10 cellular contexts compared by ENCODE assay signal in genomic region chr3:15319575-15319974, GRCh38. TPM values are rescaled to one million over a fixed set of nuclear protein-coding genes. Genes with fewer than 3 reads are reported as not detected.
A peak's percentile ranks its signal among the peaks of the same experiment; 100 is the strongest.
DNase-seq lines count a peak whose midpoint lies in the region; ATAC-seq and TF ChIP-seq lines count a peak whose summit lies in the region.
"Had no signal": no experiment of that assay in that cellular context is flagged by ENCODE, and none has a peak within 500 bp of the region (broad histone marks: within the 10 kb centered on the region; RNA-seq: fewer than 3 reads in every experiment).

No MANE protein-coding gene starts in this region.

- intact Hi-C loops in heart right ventricle (cut with DNase I): loop anchor here in 2 of 10 donors (5.0 kb wide), 2 partner anchors 42 to 47 kb away; no protein-coding TSS in a partner anchor

- TF ChIP-seq CTCF in HFFc6 (IDR thresholded peaks at IDR 0.05) (no peak), heart right ventricle (IDR thresholded peaks at IDR 0.05) (no peak), MM.1S (IDR thresholded peaks at IDR 0.05; ENCODE audit: low read length) (no peak)

- WGBS in heart right ventricle, 2 donors: 42 to 60% methylated on average over 4 of the region's 4 CpGs

- H3F3A ChIP-seq in MM.1S (ENCODE audit: insufficient read depth, low read length): no peaks in the 10 kb centered on the region

- peak overlapping the region; percentile 49 for H3K4me3 Mint-ChIP-seq in HFFc6
- no peak overlapping the region for H3K4me3 Mint-ChIP-seq in activated CD4-positive, alpha-beta memory T cell treated with anti-CD3 and anti-CD28 coated beads, Interleukin-2, amount 10 ng/mL, durations not matched to agents 7 days and 5 days
- H3K4me3 Mint-ChIP-seq: activated naive CD4-positive, alpha-beta T cell treated with anti-CD3 and anti-CD28 coated beads, Interleukin-2, amount 10 ng/mL, durations not matched to agents 7 days and 5 days had no signal

- POLR2A ChIA-PET in activated CD4-positive, alpha-beta memory T cell treated with anti-CD3 and anti-CD28 coated beads, Interleukin-2, amount 10 ng/mL, durations not matched to agents 7 days and 5 days (lab: Charles Lee): interaction anchor here (1.2 to 2.6 kb wide), 4 partner anchors 13 to 50 kb away, joined by 3 to 8 read pairs (median 4); partner anchors contain the start of gene SH3BP5

- H3K9me3 ChIP-seq in heart right ventricle (no peaks in the 10 kb centered on the region), skeletal muscle tissue (ENCODE audit: control insufficient read depth in 3 of 3, low read length in 3 of 3) (no peaks in the 10 kb centered on the region), MM.1S (replicated peaks; ENCODE audit: insufficient read depth, low read length) (no peaks in the 10 kb centered on the region)

- no peaks in the 10 kb centered on the region for H3K79me2 ChIP-seq in MM.1S (ENCODE audit: low read length)

- H3K4me2 ChIP-seq in MM.1S (ENCODE audit: low read depth, low read length): no peak overlapping the region

- no peaks in the 10 kb centered on the region for H3K36me3 Mint-ChIP-seq in HFFc6 (ENCODE audit: low read depth)
- H3K36me3 Mint-ChIP-seq in activated CD4-positive, alpha-beta memory T cell treated with anti-CD3 and anti-CD28 coated beads, Interleukin-2, amount 10 ng/mL, durations not matched to agents 7 days and 5 days (ENCODE audit: low read depth): peaks cover 28% of the 10 kb centered on the region

- no peaks in the 10 kb centered on the region; the same call in 1 of the 2 replicates for H3K27me3 Mint-ChIP-seq in HFFc6 (ENCODE audit: insufficient read depth)
- no peaks in the 10 kb centered on the region for H3K27me3 Mint-ChIP-seq in activated CD4-positive, alpha-beta memory T cell treated with anti-CD3 and anti-CD28 coated beads, Interleukin-2, amount 10 ng/mL, durations not matched to agents 7 days and 5 days
- H3K27me3 Mint-ChIP-seq: activated naive CD4-positive, alpha-beta T cell treated with anti-CD3 and anti-CD28 coated beads, Interleukin-2, amount 10 ng/mL, durations not matched to agents 7 days and 5 days had no signal

- ATAC-seq in heart right ventricle (peak; percentile 48 to 80 (median 63)), HG03025 (IDR thresholded peaks at IDR 0.05; ENCODE audit: low FRiP score, unreplicated experiment) (no peak)

- H3K4me3 ChIP-seq in heart right ventricle (no peak overlapping the region), skeletal muscle tissue (ENCODE audit: low read length in 3 of 3) (peak overlapping the region in 1 of 3 donors; percentile 34), MM.1S (ENCODE audit: low read length) (no peak overlapping the region)

- CTCF ChIA-PET in activated CD4-positive, alpha-beta memory T cell treated with anti-CD3 and anti-CD28 coated beads, Interleukin-2, amount 10 ng/mL, durations not matched to agents 7 days and 5 days (lab: Charles Lee): interaction anchor here (1.1 to 1.5 kb wide), 4 partner anchors 13 to 52 kb away, joined by 3 to 5 read pairs (median 4); partner anchors contain the start of gene SH3BP5

- H2AFZ ChIP-seq in MM.1S (ENCODE audit: low read length): no peak overlapping the region

- peak overlapping the region; percentile 36 for H3K27ac Mint-ChIP-seq in HFFc6
- H3K27ac Mint-ChIP-seq in activated CD4-positive, alpha-beta memory T cell treated with anti-CD3 and anti-CD28 coated beads, Interleukin-2, amount 10 ng/mL, durations not matched to agents 7 days and 5 days: peak overlapping the region; percentile 19
- H3K27ac Mint-ChIP-seq: activated naive CD4-positive, alpha-beta T cell treated with anti-CD3 and anti-CD28 coated beads, Interleukin-2, amount 10 ng/mL, durations not matched to agents 7 days and 5 days had no signal

- peaks cover 60% of the 10 kb centered on the region for H3K4me1 Mint-ChIP-seq in HFFc6 (ENCODE audit: low read depth)
- H3K4me1 Mint-ChIP-seq in activated CD4-positive, alpha-beta memory T cell treated with anti-CD3 and anti-CD28 coated beads, Interleukin-2, amount 10 ng/mL, durations not matched to agents 7 days and 5 days: peaks cover 68% of the 10 kb centered on the region

- no peaks in the 10 kb centered on the region for H3K27me3 ChIP-seq in heart right ventricle
- H3K27me3 ChIP-seq in skeletal muscle tissue (ENCODE audit: control insufficient read depth in 3 of 3, insufficient read depth in 3 of 3, low read length in 3 of 3): no peaks in the 10 kb centered on the region
- H3K27me3 ChIP-seq in MM.1S (replicated peaks; ENCODE audit: insufficient read depth, low read length): no peaks in the 10 kb centered on the region

- no peaks in the 10 kb centered on the region for H3K36me3 ChIP-seq in heart right ventricle
- H3K36me3 ChIP-seq in skeletal muscle tissue (ENCODE audit: control insufficient read depth in 3 of 3, insufficient read depth in 3 of 3, low read length in 3 of 3): no peaks in the 10 kb centered on the region
- H3K36me3 ChIP-seq in MM.1S (replicated peaks; ENCODE audit: insufficient read depth, low read length): no peaks in the 10 kb centered on the region

- DNase-seq in HFFc6: peak; percentile 56
- DNase-seq in activated CD4-positive, alpha-beta memory T cell treated with anti-CD3 and anti-CD28 coated beads, Interleukin-2, amount 10 ng/mL, durations not matched to agents 7 days and 5 days: no peak
- peak in 1 of 2 donors; percentile 39 for DNase-seq in heart right ventricle
- DNase-seq in RKO (ENCODE audit: low spot score): no peak
- DNase-seq in MM.1S: no peak
- DNase-seq in stimulated activated CD4-positive, alpha-beta T cell treated with anti-CD3 and anti-CD28 coated beads, Interleukin-4, amount 100 ng/mL, for 24 hours: no peak
- DNase-seq: activated naive CD4-positive, alpha-beta T cell treated with anti-CD3 and anti-CD28 coated beads, Interleukin-2, amount 10 ng/mL, durations not matched to agents 7 days and 5 days; SW 1271 had no signal

- H3K4me1 ChIP-seq in heart right ventricle: peaks cover 8 to 87% (median 73%) of the 10 kb centered on the region in 9 donors
- H3K4me1 ChIP-seq in skeletal muscle tissue (ENCODE audit: control insufficient read depth in 3 of 3, insufficient read depth in 3 of 3, low read length in 3 of 3): peaks cover 36 to 79% (median 64%) of the 10 kb centered on the region in 3 donors
- H3K4me1 ChIP-seq in MM.1S (ENCODE audit: low read length): peaks cover 10% of the 10 kb centered on the region

- no peaks in the 10 kb centered on the region for H3K9me2 ChIP-seq in MM.1S (replicated peaks; ENCODE audit: insufficient read depth, low read length)

- H3K9me3 Mint-ChIP-seq in HFFc6: no peaks in the 10 kb centered on the region
- no peaks in the 10 kb centered on the region for H3K9me3 Mint-ChIP-seq in activated CD4-positive, alpha-beta memory T cell treated with anti-CD3 and anti-CD28 coated beads, Interleukin-2, amount 10 ng/mL, durations not matched to agents 7 days and 5 days
- H3K9me3 Mint-ChIP-seq: activated naive CD4-positive, alpha-beta T cell treated with anti-CD3 and anti-CD28 coated beads, Interleukin-2, amount 10 ng/mL, durations not matched to agents 7 days and 5 days had no signal

- H4K20me1 ChIP-seq in MM.1S (ENCODE audit: insufficient read depth, low read length): no peaks in the 10 kb centered on the region

- H3K9ac ChIP-seq in skeletal muscle tissue (ENCODE audit: low read depth in 1 of 3, low read length in 3 of 3) (peak overlapping the region in 2 of 3 donors; percentile 1 to 34), MM.1S (ENCODE audit: low read length) (no peak overlapping the region)

- H3K27ac ChIP-seq in heart right ventricle (peak overlapping the region in 9 of 10 donors; percentile 18 to 74 (median 45)), skeletal muscle tissue (ENCODE audit: low read depth, low read length) (peak overlapping the region; percentile 98), MM.1S (ENCODE audit: low read length) (no peak overlapping the region)

RNA-seq across cellular contexts. Expression of gene SH3BP5, which starts 12.8 kb away (rescaled TPM):
- 10 to 100 TPM; 10.8 to 14.2 (median 11.9) TPM for total RNA-seq in HFFc6 (2021; fragmentation: NEBNext Ultra II Directional; extraction: Animal tissue kit (Norgen Biotek cat#: 25700))
- 10 to 100 TPM; 39.0 to 40.9 TPM for total RNA-seq in activated CD4-positive, alpha-beta memory T cell treated with anti-CD3 and anti-CD28 coated beads, Interleukin-2, amount 10 ng/mL, durations not matched to agents 7 days and 5 days
- total RNA-seq in heart right ventricle: 10 to 100 TPM in 4 of 10 donors, 1 to 10 TPM in 6; 6.7 to 22.4 (median 9.4) TPM
- polyA plus RNA-seq in heart right ventricle: 10 to 100 TPM in 1 of 2 donors, 1 to 10 TPM in 1; 9.9 to 11.4 TPM
- 24.0 TPM for total RNA-seq in skeletal muscle tissue
